ENCODE assay signal across 8 cellular contexts in the genomic region with DNA sequence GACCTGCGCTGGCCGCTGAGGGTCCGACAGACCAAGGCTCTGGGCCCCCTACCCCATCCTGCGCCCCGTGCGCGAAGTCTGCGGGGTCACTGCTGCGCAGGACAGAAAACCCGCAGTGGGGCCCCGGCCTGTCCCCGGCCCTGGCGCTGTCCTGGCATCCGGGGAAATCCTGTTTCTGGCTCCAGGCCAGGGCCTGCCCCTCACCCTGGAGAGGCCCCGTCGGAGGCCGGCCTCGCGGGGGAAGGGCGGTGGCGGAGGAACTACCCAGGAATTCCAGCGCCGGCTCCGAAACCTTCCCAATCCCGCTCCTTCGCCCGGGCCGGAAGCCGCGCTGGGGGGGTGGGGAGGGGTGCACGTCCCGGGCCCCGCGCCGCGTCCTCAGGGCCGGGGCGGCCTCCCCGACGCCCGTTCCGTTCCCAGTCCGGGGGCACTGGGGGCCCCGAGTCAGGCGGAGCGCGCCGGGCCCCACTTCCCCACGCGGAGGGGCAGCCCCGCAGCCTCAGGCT.
A peak's percentile ranks its signal among the peaks of the same experiment; 100 is the strongest.
DNase-seq lines count a peak whose midpoint lies in the region; ATAC-seq and TF ChIP-seq lines count a peak whose summit lies in the region.

No MANE protein-coding gene starts in this region.

- no peaks in the 10 kb centered on the region for H3K79me2 ChIP-seq in neural progenitor cell (ENCODE audit: low read depth)

- H3K36me3 Mint-ChIP-seq in T-helper 17 cell (ENCODE audit: low read depth) (no peaks in the 10 kb centered on the region), neural progenitor cell (no peaks in the 10 kb centered on the region)

- no peak overlapping the region for H3K27ac Mint-ChIP-seq in T-helper 17 cell
- H3K27ac Mint-ChIP-seq in neural progenitor cell: no peak overlapping the region

- peak overlapping the region; percentile 79 for H3K4me2 ChIP-seq in neural progenitor cell

- no peaks in the 10 kb centered on the region for H3K36me3 ChIP-seq in neural progenitor cell

- DNase-seq in activated CD8-positive, alpha-beta memory T cell treated with anti-CD3 and anti-CD28 coated beads for 24 hours: peak; percentile 68
- DNase-seq in activated CD8-positive, alpha-beta memory T cell treated with anti-CD3 and anti-CD28 coated beads, Interleukin-2, amount 50 U/mL, for 4 hours: no peak
- DNase-seq in T-helper 17 cell (peak in 1 of 3 donors; percentile 37), fibroblast of villous mesenchyme (ENCODE audit: low read depth) (peak; percentile 73), neural progenitor cell (ENCODE audit: low spot score) (peak; percentile 93)

- H2AFZ ChIP-seq in neural progenitor cell (replicated peaks): no peak overlapping the region

- H3K4me3 Mint-ChIP-seq in T-helper 17 cell (peak overlapping the region; percentile 62), neural progenitor cell (no peak overlapping the region)

- no peaks in the 10 kb centered on the region for H3K9me3 ChIP-seq in T-helper 17 cell (ENCODE audit: control insufficient read depth, low read length, poor library complexity, severe bottlenecking)
- H3K9me3 ChIP-seq in neural progenitor cell (ENCODE audit: low read depth): no peaks in the 10 kb centered on the region

- peak overlapping the region; percentile 75 for H3K27ac ChIP-seq in neural progenitor cell

- H3K4me1 ChIP-seq in neural progenitor cell: peaks cover 36% of the 10 kb centered on the region

- H4K20me1 ChIP-seq in neural progenitor cell (ENCODE audit: low read depth): peaks cover 23% of the 10 kb centered on the region

- H3F3A ChIP-seq in neural progenitor cell (ENCODE audit: low read depth): peaks cover 37% of the 10 kb centered on the region

- H3K27me3 ChIP-seq in neural progenitor cell: no peaks in the 10 kb centered on the region

- peak; percentile 2 for ATAC-seq in T-helper 17 cell
- no peak for ATAC-seq in HG03039 (IDR thresholded peaks at IDR 0.05; ENCODE audit: unreplicated experiment)
- ATAC-seq in HG02588 (IDR thresholded peaks at IDR 0.05; ENCODE audit: unreplicated experiment): no peak
- no peak for ATAC-seq in HG03354 (IDR thresholded peaks at IDR 0.05; ENCODE audit: poor library complexity, severe bottlenecking, unreplicated experiment)

- H3K4me1 Mint-ChIP-seq in T-helper 17 cell (peaks cover 16% of the 10 kb centered on the region), neural progenitor cell (peaks cover 12% of the 10 kb centered on the region)

- peak overlapping the region; percentile 9 for H3K9ac ChIP-seq in neural progenitor cell

- H3K4me3 ChIP-seq in fibroblast of villous mesenchyme (ENCODE audit: low read depth, low read length) (peak overlapping the region; percentile 45), neural progenitor cell (peak overlapping the region; percentile 57)

- H3K27me3 Mint-ChIP-seq in T-helper 17 cell: no peaks in the 10 kb centered on the region
- H3K27me3 Mint-ChIP-seq in neural progenitor cell (ENCODE audit: insufficient read depth, low read depth): peaks cover 6% of the 10 kb centered on the region

- TF ChIP-seq CTCF in fibroblast of villous mesenchyme (IDR thresholded peaks at IDR 0.05; ENCODE audit: insufficient read depth, low read depth, low read length): no peak
- no peak for TF ChIP-seq CTCF in neural progenitor cell (IDR thresholded peaks at IDR 0.05)

- H3K9me3 Mint-ChIP-seq in neural progenitor cell: no peaks in the 10 kb centered on the region
